7 cellular contexts compared by ENCODE assay signal in the genomic region with DNA sequence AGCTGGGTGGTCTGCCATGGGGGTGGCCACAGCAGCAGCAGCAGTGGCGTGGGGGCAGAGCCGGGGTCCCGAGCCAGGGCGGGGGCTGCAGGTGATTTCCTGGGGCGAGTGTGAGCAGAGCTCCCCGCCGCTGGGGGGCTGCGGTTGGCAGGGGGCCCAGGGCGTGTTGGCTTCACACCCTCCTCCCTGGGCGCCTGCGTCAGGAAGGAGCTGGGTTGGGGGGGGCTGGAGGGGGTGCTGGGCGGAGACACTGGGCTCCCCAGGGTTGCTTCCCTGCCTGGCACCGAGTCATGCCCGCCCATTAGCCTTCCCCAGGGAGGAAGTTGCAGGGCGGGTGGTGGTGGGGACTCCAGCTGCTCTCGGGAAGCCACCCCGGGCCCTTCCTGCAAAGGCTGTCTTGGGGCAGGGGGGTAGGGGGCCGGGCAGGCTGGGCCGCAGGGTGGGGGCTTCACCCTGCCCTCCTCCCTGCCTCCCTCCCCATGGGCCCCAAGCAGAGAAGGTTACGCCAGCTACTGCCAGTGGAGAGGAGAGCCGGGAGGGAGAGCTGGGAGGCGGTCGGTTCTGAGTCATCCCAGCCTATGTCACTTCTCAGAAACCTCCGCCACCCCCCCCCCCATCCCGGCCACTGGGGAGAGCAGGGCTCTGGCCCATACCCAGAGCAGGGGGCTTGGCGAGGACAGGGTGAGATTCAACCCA. TPM values are rescaled to one million over a fixed set of nuclear protein-coding genes. Genes with fewer than 3 reads are reported as not detected.
DNase-seq lines count a peak whose midpoint lies in the region; ATAC-seq and TF ChIP-seq lines count a peak whose summit lies in the region.

No MANE protein-coding gene starts in this region.

- DNase-seq in GM20000 (ENCODE audit: low spot score) (peak; percentile 75), NOMO-1 treated with dmso at 0.1 percent for 144 hours (lab: John Stamatoyannopoulos, UW; ENCODE audit: unreplicated experiment) (peak; percentile 96), naive B cell (peak; percentile 81)
- DNase-seq in activated T-cell treated with anti-CD3 and anti-CD28 coated beads, Interleukin-2, amount 50 U/mL, for 24 hours: peak; percentile 82

- WGBS in thymus: 2% methylated on average over 26 of the region's 26 CpGs

- peak overlapping the region; percentile 93 for H3K4me3 Mint-ChIP-seq in activated T-cell treated with anti-CD3 and anti-CD28 coated beads, Interleukin-2, amount 50 U/mL, for 24 hours
- H3K4me3 Mint-ChIP-seq in naive B cell: peak overlapping the region; percentile 63 to 95 (median 81)

- TF ChIP-seq CTCF in GM20000 (IDR thresholded peaks at IDR 0.05; ENCODE audit: extremely low read depth, missing control alignments): no peak

- H3K36me3 ChIP-seq in thymus (ENCODE audit: control insufficient read depth, insufficient read depth): peaks cover 47% of the 10 kb centered on the region

- no peaks in the 10 kb centered on the region for H3K27me3 Mint-ChIP-seq in activated T-cell treated with anti-CD3 and anti-CD28 coated beads, Interleukin-2, amount 50 U/mL, for 24 hours
- H3K27me3 Mint-ChIP-seq in naive B cell: no peaks in the 10 kb centered on the region

- H3K4me3 ChIP-seq in thymus (ENCODE audit: low read length): peak overlapping the region; percentile 99

- peak overlapping the region; percentile 96 for H3K27ac Mint-ChIP-seq in activated T-cell treated with anti-CD3 and anti-CD28 coated beads, Interleukin-2, amount 50 U/mL, for 24 hours
- peak overlapping the region in 5 of 6 donors; percentile 27 to 95 (median 85) for H3K27ac Mint-ChIP-seq in naive B cell

- no peaks in the 10 kb centered on the region for H3K9me3 ChIP-seq in thymus (ENCODE audit: control insufficient read depth)

- H3K4me1 Mint-ChIP-seq in activated T-cell treated with anti-CD3 and anti-CD28 coated beads, Interleukin-2, amount 50 U/mL, for 24 hours (ENCODE audit: low read depth): peaks cover 29% of the 10 kb centered on the region
- peaks cover 22 to 37% (median 24%) of the 10 kb centered on the region in 3 donors for H3K4me1 Mint-ChIP-seq in naive B cell

- peaks cover 58% of the 10 kb centered on the region for H3K36me3 Mint-ChIP-seq in activated T-cell treated with anti-CD3 and anti-CD28 coated beads, Interleukin-2, amount 50 U/mL, for 24 hours (ENCODE audit: low read depth)
- peaks cover 0 to 5% of the 10 kb centered on the region in 2 donors for H3K36me3 Mint-ChIP-seq in naive B cell

- no peaks in the 10 kb centered on the region for H3K9me3 Mint-ChIP-seq in activated T-cell treated with anti-CD3 and anti-CD28 coated beads, Interleukin-2, amount 50 U/mL, for 24 hours
- H3K9me3 Mint-ChIP-seq in naive B cell: no peaks in the 10 kb centered on the region

- peak overlapping the region; percentile 97 for H3K27ac ChIP-seq in thymus (ENCODE audit: low read depth)

- ATAC-seq in esophagus mucosa (peak; percentile 49), naive B cell (ENCODE audit: low read depth in 2 of 2) (peak; percentile 16 to 26), GM21529 (IDR thresholded peaks at IDR 0.05; ENCODE audit: unreplicated experiment) (no peak)

- no peaks in the 10 kb centered on the region for H3K27me3 ChIP-seq in thymus (ENCODE audit: control insufficient read depth, insufficient read depth)

- peaks cover 14% of the 10 kb centered on the region for H3K4me1 ChIP-seq in thymus (ENCODE audit: control insufficient read depth, insufficient read depth, low read length)

RNA-seq across cellular contexts. Expression of gene MIDN, which starts 4.6 kb away (rescaled TPM):
- 99.3 TPM for total RNA-seq in esophagus mucosa
- 1 to 10 TPM in 5 of 6 donors, under 1 TPM in 1; 0.78 to 5.5 (median 2.7) TPM for polyA plus RNA-seq in naive B cell (ENCODE audit: low read depth in 6 of 6)
- polyA plus RNA-seq in thymus: 55.1 TPM

RNA-seq across cellular contexts. Expression of gene ATP5F1D, which starts 11.4 kb away (rescaled TPM):
- 251 TPM for total RNA-seq in esophagus mucosa
- polyA plus RNA-seq in naive B cell (ENCODE audit: low read depth in 6 of 6): 100 to 1,000 TPM; 132 to 222 (median 199) TPM
- 150 TPM for polyA plus RNA-seq in thymus

RNA-seq across cellular contexts. Expression of gene CBARP, which starts 15.2 kb away (rescaled TPM):
- 2.0 TPM for total RNA-seq in esophagus mucosa
- polyA plus RNA-seq in naive B cell (ENCODE audit: low read depth in 6 of 6) (not detected), thymus (0.37 TPM)

RNA-seq across cellular contexts. Expression of gene CIRBP, which starts 16.2 kb away (rescaled TPM):
- total RNA-seq in esophagus mucosa: 172 TPM
- 100 to 1,000 TPM; 253 to 449 (median 334) TPM for polyA plus RNA-seq in naive B cell (ENCODE audit: low read depth in 6 of 6)
- 693 TPM for polyA plus RNA-seq in thymus

RNA-seq across cellular contexts. Expression of gene FAM174C, which starts 22.4 kb away (rescaled TPM):
- 41.2 TPM for total RNA-seq in esophagus mucosa
- polyA plus RNA-seq in naive B cell (ENCODE audit: low read depth in 6 of 6): 10 to 100 TPM; 48.9 to 80.0 (median 64.7) TPM
- polyA plus RNA-seq in thymus: 62.2 TPM
